ENCODE assay signal across 8 cellular contexts in the genomic region with DNA sequence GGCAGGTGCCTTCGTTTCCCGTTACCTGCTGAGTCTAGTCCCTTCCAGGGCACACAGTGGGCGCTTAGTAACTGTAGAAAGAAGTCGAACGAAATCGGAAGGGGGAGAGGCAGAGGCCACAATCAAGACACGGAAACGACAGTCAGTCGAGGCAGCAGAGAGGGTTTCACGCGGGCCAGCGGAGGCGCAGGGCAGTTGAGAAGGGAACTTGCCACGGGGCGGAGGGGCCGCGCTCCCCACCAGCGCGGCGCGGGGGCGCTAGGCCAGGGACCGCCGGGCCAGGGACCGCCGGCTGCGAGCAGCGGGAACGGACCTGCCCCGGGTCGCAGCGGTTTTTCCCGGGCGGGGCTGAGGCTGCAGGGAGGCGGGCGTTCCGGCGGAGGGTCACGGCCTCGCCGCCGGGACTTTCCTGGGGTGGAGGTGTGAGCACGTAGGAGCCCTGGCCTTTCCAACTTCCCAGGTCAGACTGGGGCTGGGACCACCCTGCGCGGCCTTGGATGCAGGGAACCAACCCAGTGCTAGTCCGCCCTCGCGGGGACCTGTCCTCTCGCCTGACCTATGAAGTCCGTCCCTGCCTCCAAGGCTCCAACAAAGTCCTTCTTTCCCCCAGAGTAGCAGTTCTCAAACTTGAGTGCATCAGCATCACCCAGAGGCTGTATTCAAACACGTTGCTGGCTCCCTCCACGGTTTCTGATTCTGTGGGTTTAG.
DNase-seq lines count a peak whose midpoint lies in the region; ATAC-seq, FAIRE-seq and TF ChIP-seq lines count a peak whose summit lies in the region.

No MANE protein-coding gene starts in this region.

- no peak for FAIRE-seq in pancreas (lab: Jason Lieb, UNC)

- ATAC-seq in GM21786 (IDR thresholded peaks at IDR 0.05; ENCODE audit: unreplicated experiment) (peak; percentile 47), pancreas (peak; percentile 74 to 83 (median 78))

- H3K9me3 ChIP-seq in pancreas, result no peaks in the 10 kb centered on the region
- H3K9me3 ChIP-seq in uterus, result no peaks in the 10 kb centered on the region

- intact Hi-C loops in pancreas (cut with DNase I), result no loop called here
- intact Hi-C loops in uterus (cut with DNase I; ENCODE audit: low total_unique reads), result no loop called here

- peak in 1 of 2 donors; percentile 15 for TF ChIP-seq POLR2A in uterus (IDR thresholded peaks at IDR 0.05)

- peaks cover 19% of the 10 kb centered on the region for H3K4me1 Mint-ChIP-seq in glutamatergic neuron (ENCODE audit: low read depth, unreplicated experiment)

- peak; percentile 84 for DNase-seq in Daoy (ENCODE audit: low read depth)
- peak; percentile 20 for DNase-seq in NCI-H2227 (lab: John Stamatoyannopoulos, UW; ENCODE audit: unreplicated experiment)
- peak; percentile 20 for DNase-seq in activated effector memory CD4-positive, alpha-beta T cell treated with Interleukin-2 at 50 U/mL for 16 hours
- DNase-seq in glutamatergic neuron, result peak; percentile 36
- peak; percentile 23 to 85 (median 54) for DNase-seq in pancreas
- peak; percentile 43 to 56 for DNase-seq in uterus
- no peak for DNase-seq in NCI-H2107 (lab: John Stamatoyannopoulos, UW)

- H3K27me3 Mint-ChIP-seq in glutamatergic neuron (ENCODE audit: unreplicated experiment), result no peaks in the 10 kb centered on the region

- H3K4me3 ChIP-seq in pancreas (peak overlapping the region; percentile 19 to 54 (median 32)), uterus (peak overlapping the region; percentile 32 to 46)

- peaks cover 4% of the 10 kb centered on the region for H3K9me3 Mint-ChIP-seq in glutamatergic neuron (ENCODE audit: unreplicated experiment)

- H3K27ac Mint-ChIP-seq in glutamatergic neuron (ENCODE audit: unreplicated experiment), result peak overlapping the region; percentile 56

- H3K4me1 ChIP-seq in pancreas (peaks cover 0 to 8% (median 0%) of the 10 kb centered on the region in 3 donors), uterus (peaks cover 4% of the 10 kb centered on the region in 2 donors)

- H3K27ac ChIP-seq in pancreas (peak overlapping the region in 3 of 4 donors; percentile 18 to 58 (median 19)), uterus (peak overlapping the region; percentile 58 to 76)

- TF ChIP-seq CTCF in glutamatergic neuron (IDR thresholded peaks at IDR 0.05; ENCODE audit: partially characterized antibody, unreplicated experiment), result no peak
- no peak for TF ChIP-seq CTCF in pancreas (IDR thresholded peaks at IDR 0.05)
- TF ChIP-seq CTCF in uterus (IDR thresholded peaks at IDR 0.05), result peak in 1 of 4 experiments; percentile 28

- peak overlapping the region; percentile 93 for H3K4me3 Mint-ChIP-seq in glutamatergic neuron (ENCODE audit: unreplicated experiment)

- WGBS in pancreas, 2 donors, result 2 to 3% methylated on average over 40 to 52 of the region's 52 CpGs

- H3K36me3 Mint-ChIP-seq in glutamatergic neuron (ENCODE audit: unreplicated experiment), result no peaks in the 10 kb centered on the region

- H3K27me3 ChIP-seq in pancreas, result no peaks in the 10 kb centered on the region
- no peaks in the 10 kb centered on the region for H3K27me3 ChIP-seq in uterus

- H3K36me3 ChIP-seq in pancreas, result no peaks in the 10 kb centered on the region
- no peaks in the 10 kb centered on the region for H3K36me3 ChIP-seq in uterus
